ENCODE assay signal across 24 cellular contexts in genomic region chr10:123404357-123404756, GRCh38.
"Had no signal": no experiment of that assay in that cellular context is flagged by ENCODE, and none has a peak within 500 bp of the region (broad histone marks: within the 10 kb centered on the region; RNA-seq: fewer than 3 reads in every experiment).

No MANE protein-coding gene starts in this region.

- H3K9me3 ChIP-seq: pancreas, thyroid gland, uterus had no signal

- ATAC-seq: foreskin keratinocyte; left cardiac atrium; left ventricle myocardium superior; natural killer cell treated with Interleukin-12 subunit alpha and Interleukin-12 subunit beta and Interleukin-15 and Interleukin-18, amount 100 ng/mL, for 72 hours; pancreas; right cardiac atrium; stimulated activated effector memory CD8-positive, alpha-beta T cell treated with anti-CD3 and anti-CD28 coated beads, Interleukin-12 subunit alpha, Interleukin-12 subunit beta, amount 100 ng/mL, for 72 hours; stimulated activated naive CD8-positive, alpha-beta T cell treated with anti-CD3 and anti-CD28 coated beads, Interleukin-15, Interleukin-2, amounts not matched to agents 100 U/mL and 50 U/mL, for 24 hours had no signal

- H3K9ac ChIP-seq: neural progenitor cell had no signal

- H3K27ac ChIP-seq: foreskin keratinocyte, hepatocyte, neural progenitor cell, pancreas, suprapubic skin, thyroid gland, upper lobe of left lung, uterus had no signal

- H2AFZ ChIP-seq: hepatocyte, neural progenitor cell had no signal

- DNase-seq: erythroblast; foreskin keratinocyte; head of caudate nucleus; kidney; left cardiac atrium; left ventricle myocardium superior; mesenchymal stem cell; midbrain; nucleus accumbens; pancreas; right cardiac atrium; stimulated activated CD4-positive, alpha-beta T cell treated with anti-CD3 and anti-CD28 coated beads, Interleukin-4, amount 100 ng/mL, for 1 hour; stimulated activated CD8-positive, alpha-beta memory T cell treated with anti-CD3 and anti-CD28 coated beads, Interleukin-4, amount 100 ng/mL, for 48 hours; stimulated activated naive CD8-positive, alpha-beta T cell treated with anti-CD3 and anti-CD28 coated beads, Interleukin-15, Interleukin-2, amounts not matched to agents 100 U/mL and 50 U/mL, for 24 hours; thyroid gland; upper lobe of left lung; uterus had no signal

- H3K4me3 ChIP-seq: hepatocyte, lung, neural progenitor cell, pancreas, smooth muscle cell, suprapubic skin, thyroid gland, upper lobe of left lung, uterus had no signal

- FAIRE-seq: kidney, pancreas had no signal

- H3K4me1 ChIP-seq: foreskin keratinocyte, neural progenitor cell, pancreas, suprapubic skin, thyroid gland, upper lobe of left lung, uterus had no signal

- H3K27me3 ChIP-seq: foreskin keratinocyte, hepatocyte, neural progenitor cell, pancreas, suprapubic skin, thyroid gland, upper lobe of left lung, uterus had no signal

- H3K79me2 ChIP-seq: hepatocyte had no signal

- H3K4me2 ChIP-seq: hepatocyte, neural progenitor cell, smooth muscle cell had no signal

- H3K36me3 ChIP-seq: pancreas, suprapubic skin, thyroid gland, upper lobe of left lung, uterus had no signal
